ENCODE assay signal across 34 cellular contexts in genomic region chr10:119640875-119641526, GRCh38.
"Had no signal": no experiment of that assay in that cellular context is flagged by ENCODE, and none has a peak within 500 bp of the region (broad histone marks: within the 10 kb centered on the region; RNA-seq: fewer than 3 reads in every experiment).

No MANE protein-coding gene starts in this region.

- H3K27me3 Mint-ChIP-seq: activated B cell treated with CpG ODN at 0.5 μM for 24 hours; activated CD4-positive, alpha-beta memory T cell treated with anti-CD3 and anti-CD28 coated beads for 36 hours had no signal

- H3K27me3 ChIP-seq: adrenal gland, body of pancreas, breast epithelium, Peyer's patch had no signal

- H3K9me3 ChIP-seq: adrenal gland, body of pancreas had no signal

- H3K36me3 Mint-ChIP-seq: activated CD4-positive, alpha-beta memory T cell treated with anti-CD3 and anti-CD28 coated beads for 36 hours; activated naive CD4-positive, alpha-beta T cell treated with anti-CD3 and anti-CD28 coated beads, Interleukin-2, amount 50 U/mL, for 72 hours had no signal

- H3K9me3 Mint-ChIP-seq: activated B cell treated with CpG ODN at 0.5 μM for 24 hours; activated CD4-positive, alpha-beta memory T cell treated with anti-CD3 and anti-CD28 coated beads for 36 hours; activated T-cell treated with anti-CD3 and anti-CD28 coated beads, Interleukin-2, amount 50 U/mL, for 4 hours; activated T-helper 1 cell treated with anti-CD3 and anti-CD28 coated beads, Interleukin-12 subunit alpha, Interleukin-12 subunit beta, Interleukin-2, Interleukin-4 antibody, amounts not matched to agents 30 ng/mL and 10 ng/mL and 1 ng/mL, durations not matched to agents 14 hours and 24 hours and 36 hours had no signal

- H3K27ac Mint-ChIP-seq: activated B cell treated with CpG ODN at 0.5 μM for 24 hours; activated CD4-positive, alpha-beta memory T cell treated with anti-CD3 and anti-CD28 coated beads for 36 hours; activated naive CD4-positive, alpha-beta T cell treated with anti-CD3 and anti-CD28 coated beads for 36 hours; activated naive CD4-positive, alpha-beta T cell treated with anti-CD3 and anti-CD28 coated beads, Interleukin-2, amount 50 U/mL, for 72 hours; activated T-helper 1 cell treated with anti-CD3 and anti-CD28 coated beads, Interleukin-12 subunit alpha, Interleukin-12 subunit beta, Interleukin-2, Interleukin-4 antibody, amounts not matched to agents 30 ng/mL and 10 ng/mL and 1 ng/mL, durations not matched to agents 14 hours and 24 hours and 36 hours had no signal

- FAIRE-seq: astrocyte had no signal

- H3K4me1 ChIP-seq: body of pancreas, breast epithelium, Peyer's patch had no signal

- ATAC-seq: activated naive CD4-positive, alpha-beta T cell treated with anti-CD3 and anti-CD28 coated beads, Interleukin-2, amount 50 U/mL, for 72 hours; activated T-cell treated with anti-CD3 and anti-CD28 coated beads, Interleukin-2, amount 50 U/mL, for 4 hours; body of pancreas; PC-3; Right ventricle myocardium inferior had no signal

- H3K4me1 Mint-ChIP-seq: activated B cell treated with CpG ODN at 0.5 μM for 24 hours had no signal

- H3K4me3 ChIP-seq: adrenal gland, body of pancreas, breast epithelium, Peyer's patch had no signal

- DNase-seq: activated B cell treated with CpG ODN at 0.5 μM for 24 hours; activated CD4-positive, alpha-beta memory T cell treated with anti-CD3 and anti-CD28 coated beads for 36 hours; activated CD4-positive, alpha-beta T cell treated with anti-CD3 and anti-CD28 coated beads for 4 hours; activated CD4-positive, alpha-beta T cell treated with anti-CD3 and anti-CD28 coated beads, Interleukin-2, amount 50 U/mL, for 1 hour; activated CD4-positive, CD25-positive, alpha-beta regulatory T cell treated with anti-CD3 and anti-CD28 coated beads, Interleukin-2, amount 50 U/mL, for 72 hours; activated CD8-positive, alpha-beta memory T cell treated with anti-CD3 and anti-CD28 coated beads, Interleukin-2, amount 50 U/mL, for 4 hours; activated gamma-delta T cell treated with Interleukin-2 at 50 U/mL for 16 hours; activated naive CD4-positive, alpha-beta T cell treated with anti-CD3 and anti-CD28 coated beads for 36 hours; activated T-cell treated with anti-CD3 and anti-CD28 coated beads for 4 hours; activated T-cell treated with anti-CD3 and anti-CD28 coated beads, Interleukin-2, amount 50 U/mL, for 4 hours; adrenal gland; body of pancreas; Karpas-422; KBM-7; NCI-H1092 treated with DMSO at 0.1 percent for 48 hours; NCI-H1417; NCI-H187 treated with DMSO at 0.1 percent for 48 hours; NCI-H2081; NCI-H226; NCI-H446 treated with DMSO at 0.1 percent for 48 hours; NCI-H524; PC-3; Peyer's patch; SW 1271; T-helper 1 cell; T-helper 2 cell; T-helper 9 cell had no signal

- H3K4me3 Mint-ChIP-seq: activated B cell treated with CpG ODN at 0.5 μM for 24 hours; activated CD4-positive, alpha-beta memory T cell treated with anti-CD3 and anti-CD28 coated beads for 36 hours; activated naive CD4-positive, alpha-beta T cell treated with anti-CD3 and anti-CD28 coated beads for 36 hours; activated T-cell treated with anti-CD3 and anti-CD28 coated beads, Interleukin-2, amount 50 U/mL, for 4 hours; activated T-helper 1 cell treated with anti-CD3 and anti-CD28 coated beads, Interleukin-12 subunit alpha, Interleukin-12 subunit beta, Interleukin-2, Interleukin-4 antibody, amounts not matched to agents 30 ng/mL and 10 ng/mL and 1 ng/mL, durations not matched to agents 14 hours and 24 hours and 36 hours had no signal

- H3K27ac ChIP-seq: adrenal gland, body of pancreas, breast epithelium, RWPE1, VCaP had no signal

- H3K36me3 ChIP-seq: adrenal gland, breast epithelium, Peyer's patch had no signal
